ENCODE assay signal across 21 cellular contexts in genomic region chr1:17307329-17307728, GRCh38. TPM values are rescaled to one million over a fixed set of nuclear protein-coding genes. Genes with fewer than 3 reads are reported as not detected.
"Had no signal": no experiment of that assay in that cellular context is flagged by ENCODE, and none has a peak within 500 bp of the region (broad histone marks: within the 10 kb centered on the region; RNA-seq: fewer than 3 reads in every experiment).

No MANE protein-coding gene starts in this region.

- H3K27ac ChIP-seq: KMS-11, SJSA1, SK-N-MC had no signal

- H3K4me1 ChIP-seq: SJSA1 had no signal

- H3K4me3 ChIP-seq: SJSA1, SK-N-MC had no signal

- DNase-seq: IMR-90, Kasumi-1, MM.1S, NCI-H1105, NCI-H1417, NCI-H1436 treated with DMSO at 0.1 percent for 48 hours, NCI-H1694, NCI-H1930, NCI-H2081, NCI-H2107, NCI-H2227 treated with DMSO at 0.1 percent for 48 hours, NCI-H524, NCI-H69, NCI-H774, SIG-M5 had no signal

- H3K36me3 ChIP-seq: SJSA1 had no signal

RNA-seq across cellular contexts. Expression of gene PADI4, which starts 0.7 kb away (rescaled TPM):
- total RNA-seq: HT-29, IMR-90, NCI-H460, SJSA1 had no signal

RNA-seq across cellular contexts. Expression of gene PADI3, which starts 58.4 kb away (rescaled TPM):
- total RNA-seq: IMR-90, NCI-H460, Right ventricle myocardium superior had no signal
